In the genomic region with DNA sequence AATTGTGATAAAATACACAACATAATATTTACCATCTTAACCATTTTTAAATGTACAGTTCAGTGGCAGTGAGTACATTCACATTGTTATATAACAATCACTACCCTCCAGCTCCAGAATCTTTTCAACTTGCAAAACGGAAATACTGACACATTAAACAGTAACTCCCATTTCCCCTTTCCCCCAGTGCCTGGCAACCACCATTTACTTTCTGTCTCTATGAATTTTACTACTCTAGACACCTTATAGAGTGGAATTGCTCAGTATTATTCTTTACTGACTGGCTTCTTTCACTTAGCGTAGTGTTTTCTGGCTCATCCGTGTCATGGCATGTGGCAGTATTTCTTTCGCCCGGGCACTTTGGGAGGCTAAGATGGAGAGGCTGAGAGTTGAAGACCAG, we compare ENCODE assay signal across 10 cellular contexts. TPM values are rescaled to one million over a fixed set of nuclear protein-coding genes. Genes with fewer than 3 reads are reported as not detected.
A peak's percentile ranks its signal among the peaks of the same experiment; 100 is the strongest.
DNase-seq lines count a peak whose midpoint lies in the region; ATAC-seq, FAIRE-seq and TF ChIP-seq lines count a peak whose summit lies in the region.
"Had no signal": no experiment of that assay in that cellular context is flagged by ENCODE, and none has a peak within 500 bp of the region (broad histone marks: within the 10 kb centered on the region; RNA-seq: fewer than 3 reads in every experiment).

No MANE protein-coding gene starts in this region.

- H3K9me3 ChIP-seq in spleen: no peaks in the 10 kb centered on the region

- H3K27ac ChIP-seq in spleen: peak overlapping the region in 2 of 8 donors; percentile 7 to 15

- H3K4me3 ChIP-seq in spleen: no peak overlapping the region

- TF ChIP-seq POLR2A in spleen (IDR thresholded peaks at IDR 0.05): no peak

- H3K4me1 Mint-ChIP-seq in activated T-helper 1 cell treated with anti-CD3 and anti-CD28 coated beads, Interleukin-12 subunit alpha, Interleukin-12 subunit beta, Interleukin-2, Interleukin-4 antibody, amounts not matched to agents 30 ng/mL and 10 ng/mL and 1 ng/mL, durations not matched to agents 14 hours and 24 hours and 36 hours (ENCODE audit: low read depth): peaks cover 20% of the 10 kb centered on the region

- ATAC-seq in GM19397 (IDR thresholded peaks at IDR 0.05; ENCODE audit: unreplicated experiment): peak; percentile 44
- ATAC-seq in HG03139 (IDR thresholded peaks at IDR 0.05; ENCODE audit: unreplicated experiment): peak; percentile 59

- peaks cover 0 to 37% (median 11%) of the 10 kb centered on the region in 6 donors for H3K36me3 ChIP-seq in spleen

- H3K36me3 Mint-ChIP-seq in activated T-helper 1 cell treated with anti-CD3 and anti-CD28 coated beads, Interleukin-12 subunit alpha, Interleukin-12 subunit beta, Interleukin-2, Interleukin-4 antibody, amounts not matched to agents 30 ng/mL and 10 ng/mL and 1 ng/mL, durations not matched to agents 14 hours and 24 hours and 36 hours (ENCODE audit: low read depth): peaks cover 7% of the 10 kb centered on the region

- no peak overlapping the region for H3K4me3 Mint-ChIP-seq in activated T-helper 1 cell treated with anti-CD3 and anti-CD28 coated beads, Interleukin-12 subunit alpha, Interleukin-12 subunit beta, Interleukin-2, Interleukin-4 antibody, amounts not matched to agents 30 ng/mL and 10 ng/mL and 1 ng/mL, durations not matched to agents 14 hours and 24 hours and 36 hours

- no peaks in the 10 kb centered on the region for H3K9me3 Mint-ChIP-seq in activated T-helper 1 cell treated with anti-CD3 and anti-CD28 coated beads, Interleukin-12 subunit alpha, Interleukin-12 subunit beta, Interleukin-2, Interleukin-4 antibody, amounts not matched to agents 30 ng/mL and 10 ng/mL and 1 ng/mL, durations not matched to agents 14 hours and 24 hours and 36 hours

- H3K27ac Mint-ChIP-seq in activated T-helper 1 cell treated with anti-CD3 and anti-CD28 coated beads, Interleukin-12 subunit alpha, Interleukin-12 subunit beta, Interleukin-2, Interleukin-4 antibody, amounts not matched to agents 30 ng/mL and 10 ng/mL and 1 ng/mL, durations not matched to agents 14 hours and 24 hours and 36 hours: peak overlapping the region; percentile 3

- H3K4me1 ChIP-seq in spleen: peaks cover 5 to 28% (median 18%) of the 10 kb centered on the region in 6 donors

- H3K27me3 Mint-ChIP-seq in activated T-helper 1 cell treated with anti-CD3 and anti-CD28 coated beads, Interleukin-12 subunit alpha, Interleukin-12 subunit beta, Interleukin-2, Interleukin-4 antibody, amounts not matched to agents 30 ng/mL and 10 ng/mL and 1 ng/mL, durations not matched to agents 14 hours and 24 hours and 36 hours (ENCODE audit: insufficient read depth): no peaks in the 10 kb centered on the region

- 68 to 79% (median 69%) methylated on average over 5 of the region's 5 CpGs for WGBS in spleen, 5 donors

- FAIRE-seq in RCC 7860 (lab: Jason Lieb, UNC): no peak
- FAIRE-seq: H54, small intestine had no signal

- DNase-seq in GF-D8 (lab: John Stamatoyannopoulos, UW) (peak; percentile 71), HCEC 1CT (no peak), RCC 7860 (ENCODE audit: low spot score) (no peak), spleen (no peak)
- DNase-seq in activated T-helper 1 cell treated with anti-CD3 and anti-CD28 coated beads, Interleukin-12 subunit alpha, Interleukin-12 subunit beta, Interleukin-2, Interleukin-4 antibody, amounts not matched to agents 30 ng/mL and 10 ng/mL and 1 ng/mL, durations not matched to agents 14 hours and 24 hours and 36 hours (ENCODE audit: low spot score): no peak
- no peak for DNase-seq in activated CD8-positive, alpha-beta memory T cell treated with anti-CD3 and anti-CD28 coated beads for 24 hours

- TF ChIP-seq CTCF in spleen (IDR thresholded peaks at IDR 0.05 in 8 of 11, conservative IDR thresholded peaks at IDR 0.05 in 3 of 11): no peak

- intact Hi-C loops in activated T-helper 1 cell treated with anti-CD3 and anti-CD28 coated beads, Interleukin-12 subunit alpha, Interleukin-12 subunit beta, Interleukin-2, Interleukin-4 antibody, amounts not matched to agents 30 ng/mL and 10 ng/mL and 1 ng/mL, durations not matched to agents 14 hours and 24 hours and 36 hours (cut with micrococcal nuclease): no loop called here
- intact Hi-C loops in spleen (cut with DNase I; ENCODE audit: low total_unique reads): no loop called here

- H3K27me3 ChIP-seq in spleen (replicated peaks in 1 of 7): no peaks in the 10 kb centered on the region

RNA-seq across cellular contexts. Expression of a gene that starts 32.6 kb away (rescaled TPM):
- total RNA-seq in activated T-helper 1 cell treated with anti-CD3 and anti-CD28 coated beads, Interleukin-12 subunit alpha, Interleukin-12 subunit beta, Interleukin-2, Interleukin-4 antibody, amounts not matched to agents 30 ng/mL and 10 ng/mL and 1 ng/mL, durations not matched to agents 14 hours and 24 hours and 36 hours: 32.8 and 36.7 TPM in 2 replicates
- 10 to 100 TPM; 17.0 to 27.1 (median 24.6) TPM for total RNA-seq in spleen
- polyA plus RNA-seq in spleen: 10 to 100 TPM in 1 of 3 donors, 1 to 10 TPM in 2; 8.9 to 10.1 (median 9.0) TPM

RNA-seq across cellular contexts. Expression of a gene that starts 32.9 kb away (rescaled TPM):
- 0.20 and 0.36 TPM in 2 replicates for total RNA-seq in activated T-helper 1 cell treated with anti-CD3 and anti-CD28 coated beads, Interleukin-12 subunit alpha, Interleukin-12 subunit beta, Interleukin-2, Interleukin-4 antibody, amounts not matched to agents 30 ng/mL and 10 ng/mL and 1 ng/mL, durations not matched to agents 14 hours and 24 hours and 36 hours
- 1 to 10 TPM in 2 of 7 donors, under 1 TPM in 3, not detected in 2; 0.22 to 2.4 (median 0.37) TPM for total RNA-seq in spleen
- under 1 TPM; 0.10 to 0.35 (median 0.27) TPM for polyA plus RNA-seq in spleen
